ENCODE assay signal across 21 cellular contexts in the genomic region with DNA sequence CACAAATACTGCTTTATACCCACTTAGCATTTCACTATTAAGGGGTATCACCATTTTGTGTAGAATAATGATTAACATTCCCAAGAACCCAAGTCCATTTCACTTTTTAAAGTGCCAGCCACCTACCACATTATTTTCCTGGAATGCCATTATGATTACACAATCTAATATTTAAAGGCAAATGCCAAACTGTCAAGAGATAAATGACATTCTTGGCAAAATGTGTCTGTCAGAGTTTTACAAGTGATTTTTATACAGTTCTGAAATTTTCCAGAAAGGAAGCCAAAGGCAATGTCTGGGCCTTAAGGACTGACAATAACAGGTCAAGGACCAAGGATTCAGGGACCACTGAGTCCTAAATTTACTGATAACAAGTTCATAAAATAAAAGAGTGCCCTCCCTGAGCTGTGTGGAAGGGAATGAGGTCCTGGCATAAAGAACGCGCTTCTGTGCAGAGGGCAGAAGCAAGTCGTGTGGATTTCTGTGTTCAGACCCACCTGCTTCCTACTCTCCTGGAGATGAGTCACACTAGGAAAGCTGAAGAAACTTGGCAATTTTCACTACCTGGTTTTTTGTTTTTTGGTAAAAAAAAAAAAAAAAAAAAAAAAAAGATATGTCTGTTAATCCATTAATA.
DNase-seq lines count a peak whose midpoint lies in the region; ATAC-seq and TF ChIP-seq lines count a peak whose summit lies in the region.
"Had no signal": no experiment of that assay in that cellular context is flagged by ENCODE, and none has a peak within 500 bp of the region (broad histone marks: within the 10 kb centered on the region; RNA-seq: fewer than 3 reads in every experiment).

No MANE protein-coding gene starts in this region.

- H3K27me3 Mint-ChIP-seq in chondrocyte (ENCODE audit: low read depth), result no peaks in the 10 kb centered on the region
- no peaks in the 10 kb centered on the region for H3K27me3 Mint-ChIP-seq in activated T-cell treated with anti-CD3 and anti-CD28 coated beads, Interleukin-2, amount 50 U/mL, for 72 hours (ENCODE audit: low read depth)
- H3K27me3 Mint-ChIP-seq: central memory CD8-positive, alpha-beta T cell; naive thymus-derived CD4-positive, alpha-beta T cell; T-cell had no signal

- H3K36me3 ChIP-seq in subcutaneous abdominal adipose tissue (ENCODE audit: control insufficient read depth in 5 of 5, insufficient read depth in 5 of 5, low read length in 5 of 5), result peaks cover 0 to 9% (median 2%) of the 10 kb centered on the region in 5 donors

- H3K9ac ChIP-seq in subcutaneous abdominal adipose tissue (ENCODE audit: low read length in 5 of 5), result peak overlapping the region in 1 of 5 donors; percentile 1
- H3K9ac ChIP-seq: GM23248 had no signal

- H3K27ac ChIP-seq in subcutaneous abdominal adipose tissue (ENCODE audit: low read depth, low read length), result peak overlapping the region; percentile 34
- H3K27ac ChIP-seq: GM23248 had no signal

- DNase-seq in NCI-H226 (peak; percentile 22), chondrocyte (ENCODE audit: low spot score) (no peak), left lobe of liver (ENCODE audit: low spot score) (no peak), GM19238 (ENCODE audit: insufficient read length, low spot score) (no peak)
- DNase-seq in activated T-cell treated with anti-CD3 and anti-CD28 coated beads, Interleukin-2, amount 50 U/mL, for 72 hours, result no peak
- DNase-seq: activated CD4-positive, alpha-beta T cell treated with anti-CD3 and anti-CD28 coated beads for 48 hours; activated gamma-delta T cell treated with Interleukin-2 at 50 U/mL for 16 hours; AML-193; amniotic stem cell; effector memory CD4-positive, alpha-beta T cell; EL; GM23248; mammary epithelial cell; naive thymus-derived CD4-positive, alpha-beta T cell; NCI-H1105 treated with DMSO at 0.1 percent for 48 hours; NCI-H526 treated with DMSO at 0.1 percent for 48 hours; stimulated activated CD4-positive, alpha-beta T cell treated with anti-CD3 and anti-CD28 coated beads, Interleukin-15, amount 100 ng/mL, for 24 hours; T-cell had no signal

- H3K27ac Mint-ChIP-seq in chondrocyte (ENCODE audit: unreplicated experiment), result peak overlapping the region; percentile 80
- no peak overlapping the region for H3K27ac Mint-ChIP-seq in activated T-cell treated with anti-CD3 and anti-CD28 coated beads, Interleukin-2, amount 50 U/mL, for 72 hours

- peaks cover 0 to 18% (median 8%) of the 10 kb centered on the region in 5 donors for H3K4me1 ChIP-seq in subcutaneous abdominal adipose tissue (ENCODE audit: control insufficient read depth in 5 of 5, insufficient read depth in 5 of 5, low read length in 5 of 5)

- H3K36me3 Mint-ChIP-seq in chondrocyte (ENCODE audit: low read depth), result peaks cover 9% of the 10 kb centered on the region
- no peaks in the 10 kb centered on the region for H3K36me3 Mint-ChIP-seq in activated T-cell treated with anti-CD3 and anti-CD28 coated beads, Interleukin-2, amount 50 U/mL, for 72 hours (ENCODE audit: insufficient read depth in 2 of 2)

- H3K4me1 Mint-ChIP-seq in chondrocyte (ENCODE audit: low read depth), result peaks cover 59% of the 10 kb centered on the region
- H3K4me1 Mint-ChIP-seq in activated T-cell treated with anti-CD3 and anti-CD28 coated beads, Interleukin-2, amount 50 U/mL, for 72 hours (ENCODE audit: low read depth), result no peaks in the 10 kb centered on the region

- no peaks in the 10 kb centered on the region for H3K27me3 ChIP-seq in subcutaneous abdominal adipose tissue (ENCODE audit: control insufficient read depth in 5 of 5, insufficient read depth in 4 of 5, low read length in 5 of 5)

- no peak for TF ChIP-seq CTCF in chondrocyte (IDR thresholded peaks at IDR 0.05)

- peak; percentile 57 for ATAC-seq in left lobe of liver
- no peak for ATAC-seq in HG02798 (IDR thresholded peaks at IDR 0.05; ENCODE audit: poor library complexity, unreplicated experiment)
- no peak for ATAC-seq in activated T-cell treated with anti-CD3 and anti-CD28 coated beads, Interleukin-2, amount 50 U/mL, for 72 hours (replicated peaks in 1 of 2)
- ATAC-seq: naive thymus-derived CD4-positive, alpha-beta T cell; T-cell had no signal

- no peak overlapping the region for H3K4me3 Mint-ChIP-seq in chondrocyte (ENCODE audit: unreplicated experiment)
- H3K4me3 Mint-ChIP-seq in activated T-cell treated with anti-CD3 and anti-CD28 coated beads, Interleukin-2, amount 50 U/mL, for 72 hours, result no peak overlapping the region
- H3K4me3 Mint-ChIP-seq: central memory CD8-positive, alpha-beta T cell; naive thymus-derived CD4-positive, alpha-beta T cell; T-cell had no signal

- no peak overlapping the region for H3K4me3 ChIP-seq in subcutaneous abdominal adipose tissue (ENCODE audit: low read depth in 1 of 5, low read length in 5 of 5)
- H3K4me3 ChIP-seq: GM23248 had no signal

- no peaks in the 10 kb centered on the region for H3K9me3 Mint-ChIP-seq in chondrocyte (ENCODE audit: low read depth)
- no peaks in the 10 kb centered on the region for H3K9me3 Mint-ChIP-seq in activated T-cell treated with anti-CD3 and anti-CD28 coated beads, Interleukin-2, amount 50 U/mL, for 72 hours
- H3K9me3 Mint-ChIP-seq: central memory CD8-positive, alpha-beta T cell; naive thymus-derived CD4-positive, alpha-beta T cell; T-cell had no signal

- no peaks in the 10 kb centered on the region for H3K9me3 ChIP-seq in subcutaneous abdominal adipose tissue (ENCODE audit: control insufficient read depth in 5 of 5, low read length in 5 of 5)
